Comparison of ENCODE assay signal across 18 cellular contexts in genomic region chr19:41570179-41570578, GRCh38. TPM values are rescaled to one million over a fixed set of nuclear protein-coding genes. Genes with fewer than 3 reads are reported as not detected.
DNase-seq lines count a peak whose midpoint lies in the region; ATAC-seq, FAIRE-seq and TF ChIP-seq lines count a peak whose summit lies in the region.
"Had no signal": no experiment of that assay in that cellular context is flagged by ENCODE, and none has a peak within 500 bp of the region (broad histone marks: within the 10 kb centered on the region; RNA-seq: fewer than 3 reads in every experiment).

No MANE protein-coding gene starts in this region.

- no peaks in the 10 kb centered on the region for H3K4me1 ChIP-seq in Loucy (ENCODE audit: insufficient read depth, low read length, poor library complexity, severe bottlenecking)
- H3K4me1 ChIP-seq in K562 (replicated peaks in 1 of 2; ENCODE audit: control insufficient read depth in 2 of 2, insufficient read depth in 2 of 2, low read length in 2 of 2), result peaks cover 0 to under 1% of the 10 kb centered on the region in 2 experiments; a peak in 1 of 5 replicates

- no peak for TF ChIP-seq RAD21 in K562 (CRISPR knock-in tag; conservative IDR thresholded peaks at IDR 0.05 in 1 of 2, IDR thresholded peaks at IDR 0.05 in 1 of 2)

- H3K4me2 ChIP-seq in Loucy (ENCODE audit: low read depth, low read length, poor library complexity, severe bottlenecking) (no peak overlapping the region), K562 (ENCODE audit: insufficient read depth, low read length) (no peak overlapping the region)

- H3K9me3 ChIP-seq in Loucy (ENCODE audit: insufficient read depth, low read depth, low read length), result no peaks in the 10 kb centered on the region
- H3K9me3 ChIP-seq in K562 (replicated peaks; ENCODE audit: control insufficient read depth, insufficient read depth, low read depth, low read length), result no peaks in the 10 kb centered on the region

- POLR2A ChIA-PET in activated naive CD8-positive, alpha-beta T cell treated with anti-CD3 and anti-CD28 coated beads, Interleukin-2, amount 10 ng/mL, durations not matched to agents 7 days and 5 days (lab: Charles Lee), result interaction anchor here (0.8 to 1.5 kb wide), 7 partner anchors 21 to 121 kb away, joined by 3 to 4 read pairs (median 3); no protein-coding TSS in a partner anchor
- POLR2A ChIA-PET in K562 (lab: Yijun Ruan, JAX), result no interaction called here

- H3F3A ChIP-seq in Loucy (ENCODE audit: low read depth), result no peaks in the 10 kb centered on the region

- H3K27me3 Mint-ChIP-seq in activated naive CD8-positive, alpha-beta T cell treated with anti-CD3 and anti-CD28 coated beads, Interleukin-2, amount 10 ng/mL, durations not matched to agents 7 days and 5 days, result no peaks in the 10 kb centered on the region
- H3K27me3 Mint-ChIP-seq in activated naive CD8-positive, alpha-beta T cell treated with anti-CD3 and anti-CD28 coated beads, Interleukin-2, amount 50 U/mL, for 24 hours, result no peaks in the 10 kb centered on the region
- H3K27me3 Mint-ChIP-seq: activated CD4-positive, alpha-beta memory T cell treated with anti-CD3 and anti-CD28 coated beads, Interleukin-2, amount 10 ng/mL, durations not matched to agents 7 days and 5 days; CD4-positive, CD25-positive, alpha-beta regulatory T cell had no signal

- BruUV-seq in K562 (replicated peaks; lab: Mats Ljungman, UMichigan), result no TSS peak

- H3K9me1 ChIP-seq in K562 (ENCODE audit: control insufficient read depth, insufficient read depth, low read length), result no peaks in the 10 kb centered on the region

- CTCF ChIA-PET in K562 (lab: Yijun Ruan, JAX; ENCODE audit: low intra/inter-chr PET ratio), result interaction anchor here (0.6 to 2.2 kb wide), 5 partner anchors 28 to 1413 kb away, joined by 3 to 13 read pairs (median 3); no protein-coding TSS in a partner anchor

- in situ Hi-C loops in K562 (cut with MboI), result loop anchor here (5.0 to 25.0 kb wide), 3 partner anchors 123 to 365 kb away; partner anchors contain the start of gene CCDC97

- ATAC-seq in activated naive CD8-positive, alpha-beta T cell treated with anti-CD3 and anti-CD28 coated beads, Interleukin-2, amount 10 ng/mL, durations not matched to agents 7 days and 5 days (ENCODE audit: low read depth), result peak; percentile 12
- no peak for ATAC-seq in activated naive CD8-positive, alpha-beta T cell treated with anti-CD3 and anti-CD28 coated beads, Interleukin-2, amount 50 U/mL, for 24 hours
- peak; percentile 28; the same call in 2 of the 3 replicates for ATAC-seq in K562
- ATAC-seq in stimulated activated effector memory CD8-positive, alpha-beta T cell treated with anti-CD3 and anti-CD28 coated beads, Interleukin-12 subunit alpha, Interleukin-12 subunit beta, amount 100 ng/mL, for 72 hours, result no peak

- peak overlapping the region; percentile 53; the same call in 1 of the 2 replicates for H2AFZ ChIP-seq in Loucy (ENCODE audit: low read length)
- 0 out of 2 replicates have a peak overlapping the region, but pooled peaks have one; percentile 8 for H2AFZ ChIP-seq in K562 (ENCODE audit: low read depth, low read length)

- peaks cover 27% of the 10 kb centered on the region for H3K36me3 Mint-ChIP-seq in activated naive CD8-positive, alpha-beta T cell treated with anti-CD3 and anti-CD28 coated beads, Interleukin-2, amount 10 ng/mL, durations not matched to agents 7 days and 5 days
- no peaks in the 10 kb centered on the region for H3K36me3 Mint-ChIP-seq in activated naive CD8-positive, alpha-beta T cell treated with anti-CD3 and anti-CD28 coated beads, Interleukin-2, amount 50 U/mL, for 24 hours (ENCODE audit: low read depth)
- H3K36me3 Mint-ChIP-seq in stimulated activated effector memory CD8-positive, alpha-beta T cell treated with anti-CD3 and anti-CD28 coated beads, Interleukin-12 subunit alpha, Interleukin-12 subunit beta, amount 100 ng/mL, for 72 hours, result peaks cover 27% of the 10 kb centered on the region

- H3K79me2 ChIP-seq in Loucy (ENCODE audit: insufficient read depth, low read length), result no peaks in the 10 kb centered on the region
- no peaks in the 10 kb centered on the region for H3K79me2 ChIP-seq in K562 (ENCODE audit: control insufficient read depth, insufficient read depth, low read length)

- H3K4me3 ChIP-seq in Loucy (ENCODE audit: low read length, poor library complexity, severe bottlenecking), result no peak overlapping the region
- H3K4me3 ChIP-seq in K562, result no peak overlapping the region

- intact Hi-C loops in K562 (cut with micrococcal nuclease), result no loop called here

- 5% methylated on average over 2 of the region's 3 CpGs for WGBS in K562 (ENCODE audit: insufficient coverage, low coverage, missing lambda C conversion rate)

- H3K36me3 ChIP-seq in Loucy (ENCODE audit: insufficient read depth, low read length), result no peaks in the 10 kb centered on the region
- H3K36me3 ChIP-seq in K562 (ENCODE audit: control insufficient read depth, insufficient read depth, low read length), result no peaks in the 10 kb centered on the region

- no peaks in the 10 kb centered on the region for H3K9me2 ChIP-seq in Loucy (replicated peaks; ENCODE audit: low read depth, low read length)

- no peak for TF ChIP-seq CTCF in Loucy (conservative IDR thresholded peaks at IDR 0.05; ENCODE audit: low read length)
- no peak for TF ChIP-seq CTCF in K562 (IDR thresholded peaks at IDR 0.05 in 2 of 3, conservative IDR thresholded peaks at IDR 0.05 in 1 of 3; ENCODE audit: insufficient read depth in 2 of 3, low read depth in 1 of 3, low read length in 3 of 3)

- H4K20me1 ChIP-seq in Loucy (ENCODE audit: insufficient read depth, low read length, poor library complexity, severe bottlenecking) (no peaks in the 10 kb centered on the region), K562 (replicated peaks; ENCODE audit: control insufficient read depth, insufficient read depth, low read length) (no peaks in the 10 kb centered on the region; the same call in 1 of the 2 replicates)

- DNase-seq in activated naive CD8-positive, alpha-beta T cell treated with anti-CD3 and anti-CD28 coated beads, Interleukin-2, amount 10 ng/mL, durations not matched to agents 7 days and 5 days, result no peak
- DNase-seq in activated naive CD8-positive, alpha-beta T cell treated with anti-CD3 and anti-CD28 coated beads, Interleukin-2, amount 50 U/mL, for 24 hours, result no peak
- DNase-seq in K562 (ENCODE audit: extremely low read depth in 1 of 4, low spot score in 3 of 4) (no peak), dermis blood vessel endothelial cell (no peak), NCI-H187 (lab: John Stamatoyannopoulos, UW) (no peak), NCI-H345 treated with DMSO at 0.1 percent for 48 hours (lab: John Stamatoyannopoulos, UW; ENCODE audit: unreplicated experiment) (no peak)
- DNase-seq in stimulated activated effector memory CD8-positive, alpha-beta T cell treated with anti-CD3 and anti-CD28 coated beads, Interleukin-12 subunit alpha, Interleukin-12 subunit beta, amount 100 ng/mL, for 72 hours (ENCODE audit: low spot score in 2 of 2), result no peak

- H3K27me3 ChIP-seq in Loucy (ENCODE audit: insufficient read depth, low read length, poor library complexity, severe bottlenecking), result no peaks in the 10 kb centered on the region
- H3K27me3 ChIP-seq in K562 (ENCODE audit: control insufficient read depth in 2 of 2, insufficient read depth in 2 of 2, low read length in 2 of 2), result peaks cover 0 to 11% of the 10 kb centered on the region in 2 experiments; a peak in 1 of 5 replicates

- TF ChIP-seq POLR2A in K562 (conservative IDR thresholded peaks at IDR 0.05), result no peak

- H3K4me1 Mint-ChIP-seq in activated naive CD8-positive, alpha-beta T cell treated with anti-CD3 and anti-CD28 coated beads, Interleukin-2, amount 10 ng/mL, durations not matched to agents 7 days and 5 days, result peaks cover 25% of the 10 kb centered on the region
- peaks cover 27% of the 10 kb centered on the region for H3K4me1 Mint-ChIP-seq in activated naive CD8-positive, alpha-beta T cell treated with anti-CD3 and anti-CD28 coated beads, Interleukin-2, amount 50 U/mL, for 24 hours
- peaks cover 25% of the 10 kb centered on the region for H3K4me1 Mint-ChIP-seq in stimulated activated effector memory CD8-positive, alpha-beta T cell treated with anti-CD3 and anti-CD28 coated beads, Interleukin-12 subunit alpha, Interleukin-12 subunit beta, amount 100 ng/mL, for 72 hours

- H3K27ac Mint-ChIP-seq in activated naive CD8-positive, alpha-beta T cell treated with anti-CD3 and anti-CD28 coated beads, Interleukin-2, amount 10 ng/mL, durations not matched to agents 7 days and 5 days, result peak overlapping the region; percentile 68
- H3K27ac Mint-ChIP-seq in activated naive CD8-positive, alpha-beta T cell treated with anti-CD3 and anti-CD28 coated beads, Interleukin-2, amount 50 U/mL, for 24 hours, result no peak overlapping the region
- H3K27ac Mint-ChIP-seq in stimulated activated effector memory CD8-positive, alpha-beta T cell treated with anti-CD3 and anti-CD28 coated beads, Interleukin-12 subunit alpha, Interleukin-12 subunit beta, amount 100 ng/mL, for 72 hours, result peak overlapping the region; percentile 33
- H3K27ac Mint-ChIP-seq: activated CD4-positive, alpha-beta memory T cell treated with anti-CD3 and anti-CD28 coated beads, Interleukin-2, amount 10 ng/mL, durations not matched to agents 7 days and 5 days had no signal

- TF ChIP-seq EP300 in K562 (IDR thresholded peaks at IDR 0.05; ENCODE audit: low read length), result no peak

- no peaks in the 10 kb centered on the region for H3K9me3 Mint-ChIP-seq in activated naive CD8-positive, alpha-beta T cell treated with anti-CD3 and anti-CD28 coated beads, Interleukin-2, amount 10 ng/mL, durations not matched to agents 7 days and 5 days
- no peaks in the 10 kb centered on the region for H3K9me3 Mint-ChIP-seq in activated naive CD8-positive, alpha-beta T cell treated with anti-CD3 and anti-CD28 coated beads, Interleukin-2, amount 50 U/mL, for 24 hours
- H3K9me3 Mint-ChIP-seq in stimulated activated effector memory CD8-positive, alpha-beta T cell treated with anti-CD3 and anti-CD28 coated beads, Interleukin-12 subunit alpha, Interleukin-12 subunit beta, amount 100 ng/mL, for 72 hours, result no peaks in the 10 kb centered on the region
- H3K9me3 Mint-ChIP-seq: activated CD4-positive, alpha-beta memory T cell treated with anti-CD3 and anti-CD28 coated beads, Interleukin-2, amount 10 ng/mL, durations not matched to agents 7 days and 5 days; CD4-positive, CD25-positive, alpha-beta regulatory T cell had no signal

- FAIRE-seq in K562 (lab: Jason Lieb, UNC), result no peak
- FAIRE-seq: frontal cortex had no signal

- no peak overlapping the region for H3K9ac ChIP-seq in Loucy (ENCODE audit: low read depth, low read length, poor library complexity, severe bottlenecking)
- H3K9ac ChIP-seq in K562 (ENCODE audit: insufficient read depth in 1 of 2, low read depth in 2 of 2, low read length in 2 of 2), result peak overlapping the region in 1 of 2 experiments; percentile 28; a peak in 1 of 4 replicates

- no peak overlapping the region for H3K27ac ChIP-seq in K562 (ENCODE audit: extremely low read depth, low read depth, low read length)
- H3K27ac ChIP-seq: VCaP had no signal

- H3K4me3 Mint-ChIP-seq in activated naive CD8-positive, alpha-beta T cell treated with anti-CD3 and anti-CD28 coated beads, Interleukin-2, amount 10 ng/mL, durations not matched to agents 7 days and 5 days, result no peak overlapping the region
- no peak overlapping the region for H3K4me3 Mint-ChIP-seq in activated naive CD8-positive, alpha-beta T cell treated with anti-CD3 and anti-CD28 coated beads, Interleukin-2, amount 50 U/mL, for 24 hours
- H3K4me3 Mint-ChIP-seq in stimulated activated effector memory CD8-positive, alpha-beta T cell treated with anti-CD3 and anti-CD28 coated beads, Interleukin-12 subunit alpha, Interleukin-12 subunit beta, amount 100 ng/mL, for 72 hours, result no peak overlapping the region
- H3K4me3 Mint-ChIP-seq: activated CD4-positive, alpha-beta memory T cell treated with anti-CD3 and anti-CD28 coated beads, Interleukin-2, amount 10 ng/mL, durations not matched to agents 7 days and 5 days had no signal

RNA-seq across cellular contexts. Expression of gene CEACAM21, which starts 5.8 kb away (rescaled TPM):
- total RNA-seq in activated naive CD8-positive, alpha-beta T cell treated with anti-CD3 and anti-CD28 coated beads, Interleukin-2, amount 10 ng/mL, durations not matched to agents 7 days and 5 days, result 10 to 100 TPM; 75.4 to 75.5 TPM
- total RNA-seq in K562 (2011; cell fraction: chromatin; rRNA removed; ENCODE audit: low replicate concordance), result not detected in 2 replicates
- total RNA-seq in K562 (2011; cell fraction: nucleolus; rRNA removed), result not detected in 2 replicates
- not detected in 2 replicates for total RNA-seq in K562 (2011; cell fraction: nucleoplasm; rRNA removed)
- 0.12 and 0.14 TPM in 2 replicates for total RNA-seq in K562 (2014; rRNA removed)
- 0.13 and 0.18 TPM in 2 replicates for total RNA-seq in K562 (2014; rRNA removed; fragmentation: Illumina TruSeq; extraction: Trizol)
- 0.40 and 0.49 TPM in 2 replicates for total RNA-seq in K562 (2015; rRNA removed; fragmentation: Illumina TruSeq; extraction: Trizol)
- 0.18 TPM in 2 replicates for total RNA-seq in K562 (2021)
- polyA plus RNA-seq in K562 (2011; rRNA removed), result 0.06 TPM in 1 of 2 replicates, not detected in the other
- polyA plus RNA-seq in K562 (2011; cell fraction: cytosol; rRNA removed), result not detected in 2 replicates
- not detected in 2 replicates for polyA plus RNA-seq in K562 (2011; cell fraction: nucleus; rRNA removed)
- 0.14 and 4.0 TPM in 2 replicates for polyA plus RNA-seq in K562 (2012)
- polyA plus RNA-seq in K562 (2014; fragmentation: Illumina TruSeq; extraction: Trizol), result 0.24 and 0.30 TPM in 2 replicates
- polyA plus RNA-seq in K562 (2014; fragmentation: Nextera tagmentation; extraction: Ambion mirVana), result under 1 TPM in 1 of 2 experiments, not detected in 1; 0.24 TPM
- 0.11 TPM in 1 of 2 replicates, not detected in the other for polyA plus RNA-seq in K562 (2014; rRNA removed)
- not detected in 2 replicates for polyA minus RNA-seq in K562 (2011; rRNA and poly(A)+ RNA removed)
- not detected in 2 replicates for polyA minus RNA-seq in K562 (2011; cell fraction: cytosol; rRNA and poly(A)+ RNA removed)
- not detected in 2 replicates for polyA minus RNA-seq in K562 (2011; cell fraction: nucleus; rRNA and poly(A)+ RNA removed)
- 3.2 and 9.4 TPM in 2 replicates for total RNA-seq in dermis blood vessel endothelial cell
- total RNA-seq: kidney epithelial cell, osteoblast had no signal
- polyA plus RNA-seq: AG04450 had no signal

RNA-seq across cellular contexts. Expression of gene CEACAM4, which starts 56.7 kb away (rescaled TPM):
- not detected for total RNA-seq in activated naive CD8-positive, alpha-beta T cell treated with anti-CD3 and anti-CD28 coated beads, Interleukin-2, amount 10 ng/mL, durations not matched to agents 7 days and 5 days
- not detected in 2 replicates for total RNA-seq in K562 (2011; cell fraction: chromatin; rRNA removed; ENCODE audit: low replicate concordance)
- total RNA-seq in K562 (2011; cell fraction: nucleolus; rRNA removed), result not detected in 2 replicates
- not detected in 2 replicates for total RNA-seq in K562 (2011; cell fraction: nucleoplasm; rRNA removed)
- total RNA-seq in K562 (2014; rRNA removed) (not detected in 2 replicates), K562 (2014; rRNA removed; fragmentation: Illumina TruSeq; extraction: Trizol) (not detected in 2 replicates), K562 (2015; rRNA removed; fragmentation: Illumina TruSeq; extraction: Trizol) (not detected in 2 replicates), K562 (2021) (not detected in 2 replicates), dermis blood vessel endothelial cell (not detected in 2 replicates)
- polyA plus RNA-seq in K562 (2011; rRNA removed) (not detected in 2 replicates), K562 (2014; fragmentation: Illumina TruSeq; extraction: Trizol) (not detected in 2 replicates), K562 (2014; fragmentation: Nextera tagmentation; extraction: Ambion mirVana) (not detected), K562 (2014; rRNA removed) (not detected in 2 replicates)
- polyA plus RNA-seq in K562 (2011; cell fraction: cytosol; rRNA removed), result not detected in 2 replicates
- not detected in 2 replicates for polyA plus RNA-seq in K562 (2011; cell fraction: nucleus; rRNA removed)
- polyA plus RNA-seq in K562 (2012), result not detected in 2 replicates
- polyA minus RNA-seq in K562 (2011; rRNA and poly(A)+ RNA removed), result not detected in 2 replicates
- polyA minus RNA-seq in K562 (2011; cell fraction: cytosol; rRNA and poly(A)+ RNA removed), result not detected in 2 replicates
- not detected in 2 replicates for polyA minus RNA-seq in K562 (2011; cell fraction: nucleus; rRNA and poly(A)+ RNA removed)
- total RNA-seq: activated CD4-positive, alpha-beta memory T cell treated with anti-CD3 and anti-CD28 coated beads, Interleukin-2, amount 10 ng/mL, durations not matched to agents 7 days and 5 days; frontal cortex; H4; kidney epithelial cell; lung microvascular endothelial cell; osteoblast; temporal lobe had no signal
- polyA plus RNA-seq: AG04450 had no signal

Comparison
In these comparisons a context has a peak if more than half of its experiments do, and no peak if none do; other contexts are left out.
1. ATAC-seq: peak in activated naive CD8-positive, alpha-beta T cell treated with anti-CD3 and anti-CD28 coated beads, Interleukin-2, amount 10 ng/mL, durations not matched to agents 7 days and 5 days (single experiment) and K562 (single experiment); none in activated naive CD8-positive, alpha-beta T cell treated with anti-CD3 and anti-CD28 coated beads, Interleukin-2, amount 50 U/mL, for 24 hours (single experiment) and stimulated activated effector memory CD8-positive, alpha-beta T cell treated with anti-CD3 and anti-CD28 coated beads, Interleukin-12 subunit alpha, Interleukin-12 subunit beta, amount 100 ng/mL, for 72 hours (single experiment).